9 cellular contexts compared by ENCODE assay signal in the genomic region with DNA sequence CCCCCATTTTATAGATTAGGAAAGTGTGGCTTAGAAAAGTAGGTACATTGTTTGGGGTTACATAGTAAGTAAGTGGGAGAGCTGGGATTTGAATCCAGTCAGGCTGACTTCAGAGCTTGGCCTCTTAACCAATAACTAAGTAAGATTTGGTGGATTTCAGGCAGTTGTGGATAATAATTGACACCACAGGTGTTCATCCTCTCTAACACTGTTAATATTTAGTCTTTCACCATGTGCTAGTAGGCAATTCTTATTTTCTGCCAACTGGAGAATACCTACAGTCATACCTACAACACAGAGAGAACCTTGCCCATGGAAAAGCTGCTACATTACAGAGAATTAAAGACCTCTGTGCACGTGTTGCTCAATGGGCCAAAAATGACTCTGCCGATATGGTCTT.
"Had no signal": no experiment of that assay in that cellular context is flagged by ENCODE, and none has a peak within 500 bp of the region (broad histone marks: within the 10 kb centered on the region; RNA-seq: fewer than 3 reads in every experiment).

No MANE protein-coding gene starts in this region.

- DNase-seq: H9, HCEC 1CT, KBM-7 had no signal

- FAIRE-seq: H1, H54, HepG2 had no signal

- H3K9ac ChIP-seq: KMS-11 had no signal

- H3K27ac ChIP-seq: KMS-11 had no signal

- H3K4me2 ChIP-seq: GM23338, KMS-11 had no signal

- H3K4me3 ChIP-seq: GM23338 had no signal

- H3K4me3 Mint-ChIP-seq: GM23338, H9, IgD-negative memory B cell had no signal

- ATAC-seq: GM23338, HepG2 had no signal

- H3K9me3 Mint-ChIP-seq: GM23338, H9, IgD-negative memory B cell had no signal

- H2AFZ ChIP-seq: GM23338 had no signal

- H3K27me3 Mint-ChIP-seq: IgD-negative memory B cell had no signal

- H3K27ac Mint-ChIP-seq: GM23338, H9, IgD-negative memory B cell had no signal
